In the genomic region with DNA sequence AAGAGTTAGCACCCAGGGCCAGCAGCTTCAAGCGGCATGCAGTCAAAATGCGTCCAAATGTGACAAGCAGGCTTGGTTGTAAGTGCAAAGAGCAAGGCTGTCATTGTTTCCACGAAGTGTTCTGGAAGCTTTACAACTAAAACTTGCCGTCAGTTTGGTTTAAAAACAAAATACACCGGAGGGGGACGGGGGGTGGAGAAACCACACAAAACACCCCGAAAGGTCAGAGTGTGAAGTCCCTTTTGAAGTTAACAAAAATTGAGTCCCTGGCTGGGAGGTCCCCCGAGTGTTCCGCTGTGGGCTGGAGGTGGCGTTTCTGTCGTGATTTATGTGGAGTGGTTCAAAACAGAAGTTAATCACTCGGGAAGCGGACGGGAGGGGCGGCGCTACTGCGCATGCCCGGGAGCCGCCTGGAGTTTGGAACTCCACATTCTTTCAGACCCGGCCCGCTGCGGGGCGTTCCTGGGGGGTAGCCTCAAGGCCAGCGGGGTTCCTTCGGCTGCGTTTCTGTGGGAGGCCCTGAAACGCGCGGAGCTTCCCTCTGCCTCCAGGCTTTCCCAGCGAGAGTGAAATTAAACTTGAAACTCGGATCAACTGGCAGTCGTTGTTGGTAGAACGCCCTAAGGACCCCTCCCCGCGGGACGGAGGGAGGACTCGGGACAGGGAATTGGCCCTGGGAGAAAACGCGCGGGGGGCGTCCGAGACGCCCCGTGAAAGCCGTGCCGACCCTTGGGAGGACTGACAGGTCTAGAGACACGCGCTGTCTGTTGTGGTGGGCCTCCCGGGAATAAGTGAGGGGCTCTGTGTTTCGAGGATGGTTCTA, we compare ENCODE assay signal across 1 cellular context.
TF ChIP-seq lines count a peak whose summit lies in the region.

No MANE protein-coding gene starts in this region.

TF ChIP-seq in K562, 482 proteins besides CTCF, POLR2A, EP300 and RAD21 (continued from another document):
- TF ChIP-seq ZNF592 (IDR thresholded peaks at IDR 0.05): no peak
- TF ChIP-seq RBBP5 (IDR thresholded peaks at IDR 0.05; ENCODE audit: borderline replicate concordance, insufficient read depth, low read length, poor library complexity, severe bottlenecking): peak; percentile 54
- no peak for TF ChIP-seq HEY1 (CRISPR knock-in tag; IDR thresholded peaks at IDR 0.05; ENCODE audit: borderline replicate concordance)
- TF ChIP-seq, protein P1, sequence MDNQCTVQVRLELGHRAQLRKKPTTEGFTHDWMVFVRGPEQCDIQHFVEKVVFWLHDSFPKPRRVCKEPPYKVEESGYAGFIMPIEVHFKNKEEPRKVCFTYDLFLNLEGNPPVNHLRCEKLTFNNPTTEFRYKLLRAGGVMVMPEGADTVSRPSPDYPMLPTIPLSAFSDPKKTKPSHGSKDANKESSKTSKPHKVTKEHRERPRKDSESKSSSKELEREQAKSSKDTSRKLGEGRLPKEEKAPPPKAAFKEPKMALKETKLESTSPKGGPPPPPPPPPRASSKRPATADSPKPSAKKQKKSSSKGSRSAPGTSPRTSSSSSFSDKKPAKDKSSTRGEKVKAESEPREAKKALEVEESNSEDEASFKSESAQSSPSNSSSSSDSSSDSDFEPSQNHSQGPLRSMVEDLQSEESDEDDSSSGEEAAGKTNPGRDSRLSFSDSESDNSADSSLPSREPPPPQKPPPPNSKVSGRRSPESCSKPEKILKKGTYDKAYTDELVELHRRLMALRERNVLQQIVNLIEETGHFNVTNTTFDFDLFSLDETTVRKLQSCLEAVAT (IDR thresholded peaks at IDR 0.05): no peak
- TF ChIP-seq BRD4 (IDR thresholded peaks at IDR 0.05): peak; percentile 4
